ENCODE assay signal across 9 cellular contexts in genomic region chr12:48296586-48297396, GRCh38. TPM values are rescaled to one million over a fixed set of nuclear protein-coding genes. Genes with fewer than 3 reads are reported as not detected.
A peak's percentile ranks its signal among the peaks of the same experiment; 100 is the strongest.
DNase-seq lines count a peak whose midpoint lies in the region; ATAC-seq and TF ChIP-seq lines count a peak whose summit lies in the region.
"Had no signal": no experiment of that assay in that cellular context is flagged by ENCODE, and none has a peak within 500 bp of the region (broad histone marks: within the 10 kb centered on the region; RNA-seq: fewer than 3 reads in every experiment).

No MANE protein-coding gene starts in this region.

- no peak overlapping the region for H2AK5ac ChIP-seq in neuronal stem cell (ENCODE audit: low read depth, low read length)

- BruUV-seq in Panc1 (replicated peaks; lab: Mats Ljungman, UMichigan) = no TSS peak

- peak overlapping the region; percentile 83 for H2AFZ ChIP-seq in neuronal stem cell (ENCODE audit: low read length)

- no peaks in the 10 kb centered on the region for H3K36me3 ChIP-seq in Panc1 (ENCODE audit: control insufficient read depth, insufficient read depth, low read length)
- H3K36me3 ChIP-seq in adipocyte (ENCODE audit: control insufficient read depth, insufficient read depth, low read length, severe bottlenecking) = no peaks in the 10 kb centered on the region
- H3K36me3 ChIP-seq in neuronal stem cell (replicated peaks in 1 of 2; ENCODE audit: control insufficient read depth in 2 of 2, insufficient read depth in 2 of 2, low read length in 2 of 2) = no peaks in the 10 kb centered on the region
- H3K36me3 ChIP-seq in thoracic aorta = no peaks in the 10 kb centered on the region
- H3K36me3 ChIP-seq: BLaER1 had no signal

- H2BK15ac ChIP-seq in neuronal stem cell (ENCODE audit: low read length) = no peak overlapping the region

- peak; percentile 9 for DNase-seq in NCI-H2107 (lab: John Stamatoyannopoulos, UW)
- no peak for DNase-seq in NCI-H2107 treated with DMSO at 0.1 percent for 48 hours (lab: John Stamatoyannopoulos, UW; ENCODE audit: unreplicated experiment)
- DNase-seq in Panc1 (ENCODE audit: low read depth, low spot score) = peak; percentile 17
- DNase-seq in adipocyte (ENCODE audit: low read depth) = peak; percentile 71
- peak; percentile 90 for DNase-seq in Right ventricle myocardium inferior (ENCODE audit: missing footprints)
- peak; percentile 66 for DNase-seq in neuronal stem cell (ENCODE audit: low spot score)
- DNase-seq in thoracic aorta (ENCODE audit: low spot score) = peak; percentile 13
- no peak for DNase-seq in mesenteric fat pad (ENCODE audit: low spot score)

- peak overlapping the region; percentile 92 for H3K18ac ChIP-seq in neuronal stem cell (ENCODE audit: low read length)

- intact Hi-C loops in Panc1 (cut with micrococcal nuclease; ENCODE audit: unreplicated experiment) = no loop called here
- intact Hi-C loops in Right ventricle myocardium inferior (cut with DNase I) = loop anchor here (2.0 to 5.0 kb wide), 2 partner anchors 54 to 99 kb away; partner anchors contain the start of gene ZNF641

- CTCF ChIA-PET in Panc1 (lab: Charles Lee) = no interaction called here

- H3K23ac ChIP-seq in neuronal stem cell (ENCODE audit: low read depth, low read length, poor library complexity) = peak overlapping the region; percentile 35

- H3K4me2 ChIP-seq in neuronal stem cell (ENCODE audit: insufficient read depth, low read length, poor library complexity, severe bottlenecking) = peak overlapping the region; percentile 75
- H3K4me2 ChIP-seq: BLaER1 had no signal

- H2BK5ac ChIP-seq in neuronal stem cell (ENCODE audit: low read length) = no peak overlapping the region

- H3K4me1 ChIP-seq in Panc1 (ENCODE audit: control insufficient read depth, insufficient read depth, low read length) = no peaks in the 10 kb centered on the region
- no peaks in the 10 kb centered on the region for H3K4me1 ChIP-seq in adipocyte (ENCODE audit: control insufficient read depth, insufficient read depth, low read length)
- no peaks in the 10 kb centered on the region for H3K4me1 ChIP-seq in neuronal stem cell (ENCODE audit: control insufficient read depth in 2 of 2, insufficient read depth in 1 of 2, low read depth in 1 of 2, low read length in 2 of 2)
- H3K4me1 ChIP-seq in thoracic aorta (ENCODE audit: control insufficient read depth in 1 of 2, low read depth in 2 of 2) = no peaks in the 10 kb centered on the region
- H3K4me1 ChIP-seq: BLaER1 had no signal

- H3K4me3 ChIP-seq in Panc1 (ENCODE audit: low read depth in 2 of 2, low read length in 2 of 2) (peak overlapping the region; percentile 51 to 74), adipocyte (ENCODE audit: low read length) (peak overlapping the region; percentile 86), neuronal stem cell (ENCODE audit: low read length in 2 of 2) (peak overlapping the region; percentile 21 to 79), thoracic aorta (peak overlapping the region; percentile 75)
- H3K4me3 ChIP-seq: BLaER1 had no signal

- H3K4ac ChIP-seq in neuronal stem cell (ENCODE audit: low read length) = no peak overlapping the region

- peak; percentile 100 for ATAC-seq in Panc1
- ATAC-seq in Right ventricle myocardium inferior = peak; percentile 98
- ATAC-seq in thoracic aorta (ENCODE audit: insufficient number of reproducible peaks, low FRiP score, low read depth) = no peak

- WGBS in neuronal stem cell (ENCODE audit: extremely low coverage in 2 of 2, insufficient read length in 2 of 2, insufficient replicate concordance in 1 of 2), 2 donors = no CpG with 5 or more reads among the region's 32 CpGs

- peak overlapping the region; percentile 62 for H3K27ac ChIP-seq in Panc1 (ENCODE audit: low read length)
- H3K27ac ChIP-seq in neuronal stem cell (replicated peaks; ENCODE audit: low read length) = no peak overlapping the region
- no peak overlapping the region for H3K27ac ChIP-seq in thoracic aorta
- H3K27ac ChIP-seq: BLaER1 had no signal

- POLR2A ChIA-PET in Panc1 (lab: Charles Lee) = interaction anchor here (0.7 kb wide), 1 partner anchor 8 kb away, joined by 3 read pairs; no protein-coding TSS in a partner anchor

- peak overlapping the region; percentile 81 for H3K9ac ChIP-seq in adipocyte (ENCODE audit: low read length)
- peak overlapping the region; percentile 64 for H3K9ac ChIP-seq in neuronal stem cell (ENCODE audit: low read depth, low read length, poor library complexity)
- H3K9ac ChIP-seq: BLaER1 had no signal

- TF ChIP-seq CTCF in Panc1 (IDR thresholded peaks at IDR 0.05) (no peak), thoracic aorta (IDR thresholded peaks at IDR 0.05) (no peak)

- H3K27me3 ChIP-seq in Panc1 (ENCODE audit: control insufficient read depth, insufficient read depth, low read length) = peaks cover 7% of the 10 kb centered on the region; the same call in 1 of the 2 replicates
- no peaks in the 10 kb centered on the region for H3K27me3 ChIP-seq in adipocyte (replicated peaks; ENCODE audit: control insufficient read depth, insufficient read depth, low read length)
- peaks cover 0 to 31% (median 2%) of the 10 kb centered on the region in 3 experiments for H3K27me3 ChIP-seq in neuronal stem cell (ENCODE audit: control insufficient read depth in 3 of 3, insufficient read depth in 3 of 3, low read depth in 1 of 3, low read length in 3 of 3)
- no peaks in the 10 kb centered on the region for H3K27me3 ChIP-seq in thoracic aorta (replicated peaks; ENCODE audit: insufficient read depth)
- H3K27me3 ChIP-seq: BLaER1 had no signal

- H3K14ac ChIP-seq in neuronal stem cell (ENCODE audit: low read length) = no peak overlapping the region

- H2BK12ac ChIP-seq in neuronal stem cell (ENCODE audit: low read length) = no peak overlapping the region

- H4K8ac ChIP-seq in neuronal stem cell (ENCODE audit: low read depth, low read length) = no peak overlapping the region

- no peak overlapping the region for H4K91ac ChIP-seq in neuronal stem cell (ENCODE audit: low read depth, low read length, poor library complexity)

- H3K79me1 ChIP-seq in neuronal stem cell (ENCODE audit: low read depth, low read length) = no peaks in the 10 kb centered on the region

- in situ Hi-C loops in Panc1 (cut with HindIII; ENCODE audit: low pct_unique_long_range_greater_than_20kb, low sequenced_read_pairs) = no loop called here

- no peak overlapping the region for H2BK120ac ChIP-seq in neuronal stem cell (ENCODE audit: low read depth, low read length)

- H3K9me3 ChIP-seq in Panc1 (ENCODE audit: control insufficient read depth, insufficient read depth, low read depth, low read length) (no peaks in the 10 kb centered on the region), adipocyte (ENCODE audit: control insufficient read depth, low read length) (no peaks in the 10 kb centered on the region), neuronal stem cell (replicated peaks in 1 of 2; ENCODE audit: control insufficient read depth in 2 of 2, insufficient read depth in 1 of 2, low read depth in 1 of 2, low read length in 2 of 2) (peaks cover 1 to 5% of the 10 kb centered on the region in 2 donors), thoracic aorta (no peaks in the 10 kb centered on the region)
- H3K9me3 ChIP-seq: BLaER1 had no signal

RNA-seq across cellular contexts. Expression of gene ZNF641, which starts 53.9 kb away (rescaled TPM):
- total RNA-seq in Panc1 (2021; ENCODE audit: unreplicated experiment) (13.5 TPM), Right ventricle myocardium inferior (17.3 TPM), thoracic aorta (10 to 100 TPM; 24.6 to 30.8 TPM), mesenteric fat pad (15.7 TPM)
- polyA plus RNA-seq in Panc1 (2012; ENCODE audit: insufficient read length) = 7.7 TPM
- 6.5 TPM for polyA plus RNA-seq in neuronal stem cell (2013, experiment 1 of 2)
- polyA plus RNA-seq in neuronal stem cell (2013, experiment 2 of 2) = 6.5 TPM

Comparison
In these comparisons a context has a peak if more than half of its experiments do, and no peak if none do; other contexts are left out.
1. DNase-seq: peak in NCI-H2107 (single experiment), Panc1 (single experiment), adipocyte (single experiment), Right ventricle myocardium inferior (single experiment), neuronal stem cell (single experiment) and thoracic aorta (single experiment); none in NCI-H2107 treated with DMSO at 0.1 percent for 48 hours (single experiment) and mesenteric fat pad (single experiment).
2. Peak in every context shown above with its lines, with median percentiles within 50 percentile points of each other: H3K4me3 ChIP-seq.